Comparison of ENCODE assay signal across 26 cellular contexts in the genomic region with DNA sequence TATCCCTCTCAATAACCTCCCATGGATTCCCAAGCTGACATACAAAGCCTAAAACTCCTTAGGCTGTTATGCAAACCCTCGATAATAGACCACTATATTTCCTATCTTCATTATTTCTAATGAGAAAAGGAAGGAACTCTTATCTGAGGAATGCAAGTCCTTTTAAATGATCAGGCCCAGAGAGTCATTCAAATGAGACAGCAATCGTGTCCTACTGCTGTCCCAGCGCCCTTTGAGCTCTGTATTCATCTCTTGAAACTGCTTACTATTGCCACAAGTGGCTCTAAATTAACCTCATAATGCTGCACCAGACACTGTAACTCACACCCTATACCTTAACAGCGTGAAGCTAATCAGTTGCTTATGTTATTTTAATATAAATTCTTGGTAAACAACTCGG.
"Had no signal": no experiment of that assay in that cellular context is flagged by ENCODE, and none has a peak within 500 bp of the region (broad histone marks: within the 10 kb centered on the region; RNA-seq: fewer than 3 reads in every experiment).

No MANE protein-coding gene starts in this region.

- H3K9me3 ChIP-seq: esophagus squamous epithelium, gastrocnemius medialis, heart left ventricle, neutrophil, sigmoid colon, upper lobe of right lung had no signal

- H3K27ac Mint-ChIP-seq: activated naive CD4-positive, alpha-beta T cell treated with anti-CD3 and anti-CD28 coated beads, Interleukin-2, amount 50 U/mL, for 72 hours; activated T-cell treated with anti-CD3 and anti-CD28 coated beads, Interleukin-2, amount 50 U/mL, for 24 hours; activated T-helper 17 cell treated with anti-CD3 and anti-CD28 coated beads, Interleukin-2, amount 50 U/mL, for 72 hours; brain; dendritic cell treated with granulocyte-macrophage colony-stimulating factor and Interleukin-4, amounts not matched to agents 40 ng/mL and 50 ng/mL, for 4 days; nephron; T-helper 1 cell treated with Interleukin-12 subunit alpha and Interleukin-12 subunit beta and Interleukin-4 antibody, amounts not matched to agents 30 μg/mL and 1 μg/mL, for 36 hours had no signal

- H3K4me1 ChIP-seq: parathyroid adenoma had no signal

- FAIRE-seq: kidney had no signal

- H3K4me3 ChIP-seq: esophagus squamous epithelium, gastrocnemius medialis, heart left ventricle, sigmoid colon, upper lobe of right lung had no signal

- H3K9ac ChIP-seq: parathyroid adenoma had no signal

- H3K36me3 Mint-ChIP-seq: brain had no signal

- DNase-seq: activated CD4-positive, alpha-beta T cell treated with anti-CD3 and anti-CD28 coated beads for 1 hour; activated CD4-positive, alpha-beta T cell treated with anti-CD3 and anti-CD28 coated beads, Interleukin-2, amount 50 U/mL, for 4 hours; activated CD8-positive, alpha-beta memory T cell treated with anti-CD3 and anti-CD28 coated beads for 24 hours; activated CD8-positive, alpha-beta memory T cell treated with anti-CD3 and anti-CD28 coated beads, Interleukin-2, amount 50 U/mL, for 4 hours; activated T-cell treated with anti-CD3 and anti-CD28 coated beads, Interleukin-2, amount 50 U/mL, for 24 hours; aorta; effector memory CD4-positive, alpha-beta T cell; esophagus squamous epithelium; gastrocnemius medialis; heart left ventricle; kidney; mammary epithelial cell; sigmoid colon; stimulated activated CD4-positive, alpha-beta T cell treated with anti-CD3 and anti-CD28 coated beads, Interleukin-2, amount 100 ng/mL, for 48 hours; stimulated activated naive CD4-positive, alpha-beta T cell; T1000; upper lobe of right lung; WERI-Rb-1 had no signal

- ATAC-seq: activated naive CD4-positive, alpha-beta T cell treated with anti-CD3 and anti-CD28 coated beads, Interleukin-2, amount 50 U/mL, for 72 hours; activated T-helper 17 cell treated with anti-CD3 and anti-CD28 coated beads, Interleukin-2, amount 50 U/mL, for 72 hours; gastrocnemius medialis; upper lobe of right lung had no signal

- H3K27me3 Mint-ChIP-seq: activated T-cell treated with anti-CD3 and anti-CD28 coated beads, Interleukin-2, amount 50 U/mL, for 24 hours; dendritic cell treated with granulocyte-macrophage colony-stimulating factor and Interleukin-4, amounts not matched to agents 40 ng/mL and 50 ng/mL, for 4 days had no signal

- H3K9me3 Mint-ChIP-seq: activated T-cell treated with anti-CD3 and anti-CD28 coated beads, Interleukin-2, amount 50 U/mL, for 24 hours; activated T-helper 17 cell treated with anti-CD3 and anti-CD28 coated beads, Interleukin-2, amount 50 U/mL, for 72 hours; brain; dendritic cell treated with granulocyte-macrophage colony-stimulating factor and Interleukin-4, amounts not matched to agents 40 ng/mL and 50 ng/mL, for 4 days; nephron; T-helper 1 cell treated with Interleukin-12 subunit alpha and Interleukin-12 subunit beta and Interleukin-4 antibody, amounts not matched to agents 30 μg/mL and 1 μg/mL, for 36 hours had no signal

- H3K4me3 Mint-ChIP-seq: activated T-cell treated with anti-CD3 and anti-CD28 coated beads, Interleukin-2, amount 50 U/mL, for 24 hours; activated T-helper 17 cell treated with anti-CD3 and anti-CD28 coated beads, Interleukin-2, amount 50 U/mL, for 72 hours; brain; dendritic cell treated with granulocyte-macrophage colony-stimulating factor and Interleukin-4, amounts not matched to agents 40 ng/mL and 50 ng/mL, for 4 days; nephron; T-helper 1 cell treated with Interleukin-12 subunit alpha and Interleukin-12 subunit beta and Interleukin-4 antibody, amounts not matched to agents 30 μg/mL and 1 μg/mL, for 36 hours had no signal

- H3K27ac ChIP-seq: gastrocnemius medialis, heart left ventricle, neutrophil, parathyroid adenoma, upper lobe of right lung, WERI-Rb-1 had no signal

- H3K79me2 ChIP-seq: parathyroid adenoma had no signal

- H3K36me3 ChIP-seq: esophagus squamous epithelium, gastrocnemius medialis, heart left ventricle, neutrophil, sigmoid colon, upper lobe of right lung, WERI-Rb-1 had no signal

- H3K27me3 ChIP-seq: esophagus squamous epithelium, gastrocnemius medialis, heart left ventricle, neutrophil, sigmoid colon, upper lobe of right lung had no signal
